25 cellular contexts compared by ENCODE assay signal in the genomic region with DNA sequence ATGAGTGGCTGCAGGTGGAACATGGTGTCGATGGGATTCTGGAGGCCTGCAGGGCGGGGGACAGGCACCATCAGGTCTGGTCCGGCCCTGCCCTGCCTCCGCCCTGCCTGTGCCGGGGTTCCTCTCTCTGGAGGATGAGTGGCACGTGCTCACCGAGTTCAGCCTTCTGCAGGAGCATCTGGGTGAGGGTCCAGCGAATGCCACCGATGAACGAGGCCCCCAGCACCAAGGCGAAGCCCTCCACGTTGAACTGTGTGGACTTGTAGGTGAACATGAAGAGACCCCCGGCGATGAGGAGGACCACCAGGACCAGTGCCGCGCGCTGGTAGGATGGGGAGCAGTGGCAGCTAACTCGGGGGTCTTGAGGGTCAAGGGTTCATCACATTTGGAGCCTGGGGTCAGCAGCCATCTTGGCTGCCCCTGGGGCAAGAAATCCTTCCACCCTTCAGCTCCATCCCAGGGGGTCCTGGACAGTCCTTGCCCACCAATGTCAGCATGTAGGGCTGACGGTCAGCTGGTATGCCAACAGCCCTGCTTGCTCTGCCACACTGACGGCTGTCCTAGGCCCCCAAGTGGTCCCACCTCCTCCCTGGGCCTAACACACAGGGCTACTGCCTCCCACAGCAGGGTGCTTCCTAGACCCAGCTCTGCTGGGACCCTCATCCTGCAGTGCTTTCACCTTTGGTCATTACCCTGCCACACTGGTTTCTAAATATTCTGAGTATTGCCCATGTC. TPM values are rescaled to one million over a fixed set of nuclear protein-coding genes. Genes with fewer than 3 reads are reported as not detected.
DNase-seq lines count a peak whose midpoint lies in the region; ATAC-seq and TF ChIP-seq lines count a peak whose summit lies in the region.
"Had no signal": no experiment of that assay in that cellular context is flagged by ENCODE, and none has a peak within 500 bp of the region (broad histone marks: within the 10 kb centered on the region; RNA-seq: fewer than 3 reads in every experiment).

No MANE protein-coding gene starts in this region.

- no peak overlapping the region for H3K4me2 ChIP-seq in IMR-90 (ENCODE audit: low read depth, low read length)
- H3K4me2 ChIP-seq in neuronal stem cell (ENCODE audit: insufficient read depth, low read length, poor library complexity, severe bottlenecking), result no peak overlapping the region
- no peak overlapping the region for H3K4me2 ChIP-seq in trophoblast cell (ENCODE audit: low read length)

- H3K14ac ChIP-seq in IMR-90 (replicated peaks; ENCODE audit: low read depth, low read length) (no peak overlapping the region), neuronal stem cell (ENCODE audit: low read length) (no peak overlapping the region), trophoblast cell (ENCODE audit: low read length) (no peak overlapping the region)

- H2BK15ac ChIP-seq in IMR-90 (ENCODE audit: low read depth, low read length) (no peak overlapping the region), neuronal stem cell (ENCODE audit: low read length) (no peak overlapping the region)

- H3K9me1 ChIP-seq in IMR-90 (ENCODE audit: insufficient read depth, low read length), result peaks cover 5% of the 10 kb centered on the region; the same call in 1 of the 2 replicates

- no peak overlapping the region for H4K5ac ChIP-seq in IMR-90 (ENCODE audit: low read depth, low read length)

- WGBS in IMR-90 (ENCODE audit: extremely low coverage in 2 of 2, insufficient read length in 1 of 2), 2 experiments, result 96% methylated on average over 10 of the region's 20 CpGs; no CpG with 5 or more reads in 1 of the 2 experiments
- no CpG with 5 or more reads among the region's 20 CpGs for WGBS in neuronal stem cell (ENCODE audit: extremely low coverage in 2 of 2, insufficient read length in 2 of 2, insufficient replicate concordance in 1 of 2), 2 donors
- no CpG with 5 or more reads among the region's 20 CpGs for WGBS in trophoblast cell (ENCODE audit: extremely low coverage, insufficient coverage, insufficient read length)

- CTCF ChIA-PET in activated CD4-positive, alpha-beta T cell treated with anti-CD3 and anti-CD28 coated beads for 36 hours (lab: Charles Lee), result interaction anchor here (0.7 kb wide), 1 partner anchor 39 kb away, joined by 3 read pairs; no protein-coding TSS in a partner anchor
- CTCF ChIA-PET in IMR-90 (lab: Yijun Ruan, JAX), result no interaction called here

- H3K4me1 ChIP-seq in IMR-90 (ENCODE audit: control insufficient read depth, insufficient read depth, low read length) (peaks cover 10% of the 10 kb centered on the region), neuronal stem cell (ENCODE audit: control insufficient read depth in 2 of 2, insufficient read depth in 1 of 2, low read depth in 1 of 2, low read length in 2 of 2) (peaks cover 14 to 17% of the 10 kb centered on the region in 2 donors), trophoblast cell (ENCODE audit: control insufficient read depth in 1 of 2, insufficient read depth in 2 of 2, low read length in 2 of 2) (peaks cover 16 to 22% of the 10 kb centered on the region in 2 experiments)

- H2AK9ac ChIP-seq in IMR-90 (replicated peaks; ENCODE audit: low read depth, low read length, poor library complexity), result peak overlapping the region; percentile 18

- POLR2A ChIA-PET in activated CD4-positive, alpha-beta T cell treated with anti-CD3 and anti-CD28 coated beads for 36 hours (lab: Charles Lee), result no interaction called here
- POLR2A ChIA-PET in IMR-90 (lab: Charles Lee; ENCODE audit: unreplicated experiment), result no interaction called here

- peaks cover 39% of the 10 kb centered on the region for H3K4me1 Mint-ChIP-seq in activated CD4-positive, alpha-beta T cell treated with anti-CD3 and anti-CD28 coated beads for 36 hours
- H3K4me1 Mint-ChIP-seq in central memory CD8-positive, alpha-beta T cell, result peaks cover 65% of the 10 kb centered on the region

- H2AFZ ChIP-seq in IMR-90 (replicated peaks; ENCODE audit: low read length, poor library complexity) (no peak overlapping the region), neuronal stem cell (ENCODE audit: low read length) (no peak overlapping the region), trophoblast cell (ENCODE audit: insufficient read depth, low read length, poor library complexity) (no peak overlapping the region)
- H2AFZ ChIP-seq: GM23248 had no signal

- peaks cover 31% of the 10 kb centered on the region; the same call in 1 of the 2 replicates for H3K36me3 ChIP-seq in IMR-90 (ENCODE audit: control insufficient read depth, insufficient read depth, low read length)
- peaks cover 20 to 61% of the 10 kb centered on the region in 2 donors for H3K36me3 ChIP-seq in neuronal stem cell (replicated peaks in 1 of 2; ENCODE audit: control insufficient read depth in 2 of 2, insufficient read depth in 2 of 2, low read length in 2 of 2)
- H3K36me3 ChIP-seq in trophoblast cell (ENCODE audit: control insufficient read depth in 1 of 2, insufficient read depth in 2 of 2, low read length in 2 of 2), result peaks cover 40% of the 10 kb centered on the region in 2 experiments

- no peak overlapping the region for H2BK20ac ChIP-seq in IMR-90 (ENCODE audit: low read depth, low read length)

- peaks cover 19% of the 10 kb centered on the region for H3K36me3 Mint-ChIP-seq in activated CD4-positive, alpha-beta T cell treated with anti-CD3 and anti-CD28 coated beads for 36 hours (ENCODE audit: low read depth)
- H3K36me3 Mint-ChIP-seq in central memory CD8-positive, alpha-beta T cell (ENCODE audit: insufficient read depth), result peaks cover 9% of the 10 kb centered on the region

- H4K91ac ChIP-seq in IMR-90 (ENCODE audit: insufficient read depth, low read depth, low read length) (no peak overlapping the region), neuronal stem cell (ENCODE audit: low read depth, low read length, poor library complexity) (no peak overlapping the region), trophoblast cell (ENCODE audit: low read depth, low read length) (no peak overlapping the region)

- BruUV-seq in IMR-90 (replicated peaks; lab: Mats Ljungman, UMichigan), result no TSS peak

- peaks cover 19% of the 10 kb centered on the region; the same call in 1 of the 2 replicates for H4K20me1 ChIP-seq in IMR-90 (ENCODE audit: insufficient read depth, low read length)

- intact Hi-C loops in activated CD4-positive, alpha-beta T cell treated with anti-CD3 and anti-CD28 coated beads for 36 hours (cut with DNase I, micrococcal nuclease), result no loop called here
- intact Hi-C loops in IMR-90 (cut with micrococcal nuclease), result no loop called here

- in situ Hi-C loops in IMR-90 (cut with MboI; ENCODE audit: low sequenced_read_pairs), result no loop called here

- H4K12ac ChIP-seq in trophoblast cell (ENCODE audit: low read depth, low read length), result no peak overlapping the region

- no peak overlapping the region for H3K27ac ChIP-seq in IMR-90 (ENCODE audit: insufficient read depth, low read length)
- no peak overlapping the region for H3K27ac ChIP-seq in neuronal stem cell (replicated peaks; ENCODE audit: low read length)
- no peak overlapping the region for H3K27ac ChIP-seq in trophoblast cell (ENCODE audit: low read depth, low read length)
- H3K27ac ChIP-seq: 22Rv1, GM23248, thyroid gland had no signal

- H3K27ac Mint-ChIP-seq in activated CD4-positive, alpha-beta T cell treated with anti-CD3 and anti-CD28 coated beads for 36 hours, result peak overlapping the region; percentile 64
- H3K27ac Mint-ChIP-seq in central memory CD8-positive, alpha-beta T cell (ENCODE audit: low read depth), result peak overlapping the region; percentile 71

- no peaks in the 10 kb centered on the region for H3K79me2 ChIP-seq in trophoblast cell (ENCODE audit: control insufficient read depth, insufficient read depth, low read length, poor library complexity)

- no peak overlapping the region for H3K56ac ChIP-seq in IMR-90 (ENCODE audit: extremely low read depth, insufficient read depth, low read length)

- no peak for TF ChIP-seq CTCF in IMR-90 (conservative IDR thresholded peaks at IDR 0.05; ENCODE audit: low read depth, low read length)

- TF ChIP-seq POLR2A in IMR-90 (IDR thresholded peaks at IDR 0.05; ENCODE audit: low read depth, low read length), result no peak

- no peaks in the 10 kb centered on the region for H3K27me3 ChIP-seq in IMR-90 (ENCODE audit: control insufficient read depth, insufficient read depth, low read length)
- H3K27me3 ChIP-seq in neuronal stem cell (ENCODE audit: control insufficient read depth in 3 of 3, insufficient read depth in 3 of 3, low read depth in 1 of 3, low read length in 3 of 3), result no peaks in the 10 kb centered on the region
- H3K27me3 ChIP-seq in trophoblast cell (ENCODE audit: insufficient read depth, low read length), result no peaks in the 10 kb centered on the region
- H3K27me3 ChIP-seq: esophagus muscularis mucosa, spleen, thyroid gland had no signal

- H2BK5ac ChIP-seq in IMR-90 (ENCODE audit: low read depth, low read length, poor library complexity, severe bottlenecking) (no peak overlapping the region), neuronal stem cell (ENCODE audit: low read length) (no peak overlapping the region), trophoblast cell (ENCODE audit: low read depth, low read length, poor library complexity) (no peak overlapping the region)

- no peak for TF ChIP-seq RAD21 in IMR-90 (IDR thresholded peaks at IDR 0.05; ENCODE audit: low read length)

- H3K18ac ChIP-seq in IMR-90 (ENCODE audit: low read depth, low read length) (no peak overlapping the region), neuronal stem cell (ENCODE audit: low read length) (no peak overlapping the region), trophoblast cell (ENCODE audit: low read length) (no peak overlapping the region)

- no peaks in the 10 kb centered on the region for H3K9me3 Mint-ChIP-seq in activated CD4-positive, alpha-beta T cell treated with anti-CD3 and anti-CD28 coated beads for 36 hours (ENCODE audit: low read depth)
- H3K9me3 Mint-ChIP-seq in central memory CD8-positive, alpha-beta T cell, result no peaks in the 10 kb centered on the region
- H3K9me3 Mint-ChIP-seq: stimulated activated naive CD8-positive, alpha-beta T cell treated with anti-CD3 and anti-CD28 coated beads, Interleukin-15, Interleukin-2, amounts not matched to agents 100 ng/mL and 50 ng/mL, for 24 hours had no signal

- H3K79me1 ChIP-seq in IMR-90 (ENCODE audit: low read depth in 1 of 2, low read length in 2 of 2), result peaks cover under 1 to 28% of the 10 kb centered on the region in 2 experiments
- peaks cover 9% of the 10 kb centered on the region for H3K79me1 ChIP-seq in neuronal stem cell (ENCODE audit: low read depth, low read length)
- H3K79me1 ChIP-seq in trophoblast cell (ENCODE audit: low read length), result peaks cover 4% of the 10 kb centered on the region

- no peak overlapping the region for H4K8ac ChIP-seq in IMR-90 (ENCODE audit: low read depth in 2 of 2, low read length in 2 of 2)
- H4K8ac ChIP-seq in neuronal stem cell (ENCODE audit: low read depth, low read length), result no peak overlapping the region
- H4K8ac ChIP-seq in trophoblast cell (ENCODE audit: low read depth, low read length), result no peak overlapping the region

- H2AK5ac ChIP-seq in IMR-90 (ENCODE audit: low read depth, low read length) (no peak overlapping the region), neuronal stem cell (ENCODE audit: low read depth, low read length) (no peak overlapping the region), trophoblast cell (ENCODE audit: low read length) (no peak overlapping the region)

- H3K23ac ChIP-seq in IMR-90 (ENCODE audit: low read depth, low read length) (no peak overlapping the region), neuronal stem cell (ENCODE audit: low read depth, low read length, poor library complexity) (peak overlapping the region; percentile 38), trophoblast cell (ENCODE audit: low read length) (no peak overlapping the region)

- H3K9ac ChIP-seq in IMR-90 (ENCODE audit: low read depth, low read length) (no peak overlapping the region), neuronal stem cell (ENCODE audit: low read depth, low read length, poor library complexity) (no peak overlapping the region), trophoblast cell (ENCODE audit: low read length) (no peak overlapping the region)
- H3K9ac ChIP-seq: GM23248 had no signal

- H2BK12ac ChIP-seq in neuronal stem cell (ENCODE audit: low read length) (no peak overlapping the region), trophoblast cell (ENCODE audit: low read length) (no peak overlapping the region)

- no peak for ATAC-seq in activated CD4-positive, alpha-beta T cell treated with anti-CD3 and anti-CD28 coated beads for 36 hours
- ATAC-seq in IMR-90 (ENCODE audit: low read depth) (no peak), esophagus mucosa (no peak)
- no peak for ATAC-seq in central memory CD8-positive, alpha-beta T cell (replicated peaks; ENCODE audit: extremely low read depth, poor library complexity, severe bottlenecking)

- no peak overlapping the region for H2BK120ac ChIP-seq in IMR-90 (ENCODE audit: low read depth, low read length)
- no peak overlapping the region for H2BK120ac ChIP-seq in neuronal stem cell (ENCODE audit: low read depth, low read length)
- H2BK120ac ChIP-seq in trophoblast cell (ENCODE audit: insufficient read depth, low read length, poor library complexity), result no peak overlapping the region

- no peak overlapping the region for H3K4me3 Mint-ChIP-seq in activated CD4-positive, alpha-beta T cell treated with anti-CD3 and anti-CD28 coated beads for 36 hours
- H3K4me3 Mint-ChIP-seq in central memory CD8-positive, alpha-beta T cell, result no peak overlapping the region
- H3K4me3 Mint-ChIP-seq: stimulated activated naive CD8-positive, alpha-beta T cell treated with anti-CD3 and anti-CD28 coated beads, Interleukin-15, Interleukin-2, amounts not matched to agents 100 ng/mL and 50 ng/mL, for 24 hours had no signal

- no peak for DNase-seq in activated CD4-positive, alpha-beta T cell treated with anti-CD3 and anti-CD28 coated beads for 36 hours
- DNase-seq in activated CD4-positive, alpha-beta T cell treated with anti-CD3 and anti-CD28 coated beads for 1 hour, result no peak
- DNase-seq in IMR-90 (no peak), neuronal stem cell (ENCODE audit: low spot score) (no peak), activated gamma-delta T cell (lab: John Stamatoyannopoulos, UW) (no peak), trophoblast cell (no peak)
- no peak for DNase-seq in central memory CD8-positive, alpha-beta T cell (ENCODE audit: low spot score in 2 of 2)
- DNase-seq: activated CD8-positive, alpha-beta memory T cell treated with anti-CD3 and anti-CD28 coated beads, Interleukin-2, amount 50 U/mL, for 48 hours; activated gamma-delta T cell treated with Interleukin-2 at 50 U/mL for 16 hours; cerebellar nuclear complex; effector memory CD4-positive, alpha-beta T cell; EL; GM23248; islet precursor cell; NCI-H1105; NCI-H2081 treated with DMSO at 0.1 percent for 48 hours; NCI-H446; spleen; stimulated activated CD4-positive, alpha-beta T cell treated with anti-CD3 and anti-CD28 coated beads, Interleukin-4, amount 100 ng/mL, for 1 hour; thyroid gland had no signal

- H3K4ac ChIP-seq in IMR-90 (ENCODE audit: low read depth, low read length) (no peak overlapping the region), neuronal stem cell (ENCODE audit: low read length) (no peak overlapping the region), trophoblast cell (ENCODE audit: low read depth, low read length) (no peak overlapping the region)

- H3K4me3 ChIP-seq in IMR-90 (ENCODE audit: insufficient read depth, low read depth, low read length) (no peak overlapping the region), neuronal stem cell (ENCODE audit: low read length in 2 of 2) (no peak overlapping the region), trophoblast cell (ENCODE audit: low read depth, low read length) (no peak overlapping the region)
- H3K4me3 ChIP-seq: esophagus muscularis mucosa, GM23248, spleen, thyroid gland had no signal

- no peaks in the 10 kb centered on the region for H3K9me3 ChIP-seq in IMR-90 (ENCODE audit: control insufficient read depth, insufficient read depth, low read length)
- H3K9me3 ChIP-seq in neuronal stem cell (replicated peaks in 1 of 2; ENCODE audit: control insufficient read depth in 2 of 2, insufficient read depth in 1 of 2, low read depth in 1 of 2, low read length in 2 of 2), result no peaks in the 10 kb centered on the region
- no peaks in the 10 kb centered on the region for H3K9me3 ChIP-seq in trophoblast cell (ENCODE audit: insufficient read depth, low read depth, low read length)
- H3K9me3 ChIP-seq: esophagus muscularis mucosa, spleen, thyroid gland had no signal

- H3K27me3 Mint-ChIP-seq in activated CD4-positive, alpha-beta T cell treated with anti-CD3 and anti-CD28 coated beads for 36 hours, result no peaks in the 10 kb centered on the region
- H3K27me3 Mint-ChIP-seq in central memory CD8-positive, alpha-beta T cell, result no peaks in the 10 kb centered on the region
- H3K27me3 Mint-ChIP-seq: stimulated activated naive CD8-positive, alpha-beta T cell treated with anti-CD3 and anti-CD28 coated beads, Interleukin-15, Interleukin-2, amounts not matched to agents 100 ng/mL and 50 ng/mL, for 24 hours had no signal

- dilution Hi-C loops in IMR-90 (cut with HindIII; ENCODE audit: low sequenced_read_pairs, unreplicated experiment), result no loop called here

RNA-seq across cellular contexts. Expression of gene CDH22, which starts 46.8 kb away (rescaled TPM):
- not detected for total RNA-seq in activated CD4-positive, alpha-beta T cell treated with anti-CD3 and anti-CD28 coated beads for 36 hours
- total RNA-seq in IMR-90 (2012; rRNA removed), result not detected in 2 replicates
- polyA plus RNA-seq in IMR-90 (2012; rRNA removed), result not detected in 2 replicates
- not detected in 2 replicates for polyA plus RNA-seq in IMR-90 (2012; cell fraction: cytosol; rRNA removed)
- polyA plus RNA-seq in IMR-90 (2012; cell fraction: nucleus; rRNA removed; ENCODE audit: low replicate concordance), result not detected in 2 replicates
- polyA plus RNA-seq in neuronal stem cell (2013, experiment 1 of 2), result 0.20 TPM
- polyA plus RNA-seq in neuronal stem cell (2013, experiment 2 of 2), result 0.19 TPM
- total RNA-seq in esophagus mucosa, result 0.40 TPM
- polyA plus RNA-seq in trophoblast cell (2013), result 0.01 TPM in 1 of 2 replicates, not detected in the other
- total RNA-seq: GM23248, osteocyte, spleen had no signal
- polyA plus RNA-seq: GM23248, spleen had no signal

RNA-seq across cellular contexts. Expression of gene ELMO2, which starts 51.3 kb away (rescaled TPM):
- total RNA-seq in activated CD4-positive, alpha-beta T cell treated with anti-CD3 and anti-CD28 coated beads for 36 hours, result 10 to 100 TPM; 47.4 to 54.6 TPM
- 45.0 and 52.7 TPM in 2 replicates for total RNA-seq in IMR-90 (2012; rRNA removed)
- polyA plus RNA-seq in IMR-90 (2012; rRNA removed), result 26.7 and 29.2 TPM in 2 replicates
- polyA plus RNA-seq in IMR-90 (2012; cell fraction: cytosol; rRNA removed), result 16.9 and 22.6 TPM in 2 replicates
- polyA plus RNA-seq in IMR-90 (2012; cell fraction: nucleus; rRNA removed; ENCODE audit: low replicate concordance), result 35.8 and 45.2 TPM in 2 replicates
- polyA plus RNA-seq in neuronal stem cell (2013, experiment 1 of 2), result 34.2 TPM
- polyA plus RNA-seq in neuronal stem cell (2013, experiment 2 of 2), result 32.1 TPM
- 30.0 TPM for total RNA-seq in esophagus mucosa
- 19.9 and 20.1 TPM in 2 replicates for polyA plus RNA-seq in trophoblast cell (2013)
